ENCODE assay signal across 9 cellular contexts in the genomic region with DNA sequence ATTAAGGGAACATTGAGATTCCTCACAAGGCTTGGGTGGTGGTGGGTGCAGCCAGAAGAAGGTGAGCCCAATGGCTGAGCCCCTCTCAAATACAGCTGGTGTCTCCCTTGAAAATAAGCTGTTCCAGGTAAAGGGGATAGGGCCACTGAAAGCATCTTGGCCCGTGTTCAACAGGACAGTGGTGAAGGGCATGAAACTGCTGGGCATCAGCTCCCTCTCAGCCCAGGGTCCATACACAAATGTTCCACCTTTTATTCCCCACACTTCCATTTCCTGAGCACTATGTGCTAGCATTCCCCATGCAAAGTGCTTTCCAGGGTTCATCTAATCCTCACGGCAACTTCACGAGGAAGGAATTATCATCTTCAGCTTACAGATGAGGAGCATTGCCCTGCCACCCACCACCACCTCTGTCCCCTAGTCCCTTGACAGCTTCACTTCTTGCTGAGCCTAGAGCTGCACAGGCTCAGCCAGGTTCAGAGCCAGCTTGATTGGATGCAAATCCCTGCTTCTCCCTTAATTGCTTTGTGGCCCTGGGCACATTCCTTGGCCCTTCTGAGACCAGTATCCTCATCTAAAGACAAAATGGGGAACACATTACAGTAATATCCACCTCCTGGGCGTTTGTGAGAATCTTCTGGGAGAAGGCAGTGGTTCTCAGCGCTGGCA. TPM values are rescaled to one million over a fixed set of nuclear protein-coding genes. Genes with fewer than 3 reads are reported as not detected.
A peak's percentile ranks its signal among the peaks of the same experiment; 100 is the strongest.
DNase-seq lines count a peak whose midpoint lies in the region; ATAC-seq and TF ChIP-seq lines count a peak whose summit lies in the region.
"Had no signal": no experiment of that assay in that cellular context is flagged by ENCODE, and none has a peak within 500 bp of the region (broad histone marks: within the 10 kb centered on the region; RNA-seq: fewer than 3 reads in every experiment).

No MANE protein-coding gene starts in this region.

- no peak for TF ChIP-seq CTCF in CD14-positive monocyte (IDR thresholded peaks at IDR 0.05)
- no peak for TF ChIP-seq CTCF in colonic mucosa (IDR thresholded peaks at IDR 0.05)

- H3K27me3 Mint-ChIP-seq in CD14-positive monocyte (ENCODE audit: low read depth in 3 of 3), result peaks cover 1 to 2% (median 1%) of the 10 kb centered on the region in 3 donors
- no peaks in the 10 kb centered on the region for H3K27me3 Mint-ChIP-seq in IgD-negative memory B cell

- H3K4me1 ChIP-seq in colonic mucosa, result no peaks in the 10 kb centered on the region
- H3K4me1 ChIP-seq in mucosa of stomach (ENCODE audit: control insufficient read depth, insufficient read depth, low read length), result peaks cover 97% of the 10 kb centered on the region

- H3K36me3 ChIP-seq in colonic mucosa, result peaks cover 19% of the 10 kb centered on the region
- peaks cover 24% of the 10 kb centered on the region for H3K36me3 ChIP-seq in mucosa of stomach (ENCODE audit: control insufficient read depth, insufficient read depth, low read length)

- H3K36me3 Mint-ChIP-seq in CD14-positive monocyte (peaks cover 69 to 72% of the 10 kb centered on the region in 2 donors), IgD-negative memory B cell (peaks cover 9% of the 10 kb centered on the region)

- intact Hi-C loops in CD14-positive monocyte (cut with micrococcal nuclease), result no loop called here
- intact Hi-C loops in colonic mucosa (cut with DNase I), result no loop called here

- H3K9ac ChIP-seq in colonic mucosa (ENCODE audit: low read depth in 2 of 2, low read length in 2 of 2) (no peak overlapping the region), mucosa of stomach (ENCODE audit: low read length) (peak overlapping the region; percentile 43)

- H3K4me1 Mint-ChIP-seq in CD14-positive monocyte, result peaks cover 26% of the 10 kb centered on the region
- H3K4me1 Mint-ChIP-seq in IgD-negative memory B cell, result peaks cover 49 to 55% (median 53%) of the 10 kb centered on the region in 3 donors

- no peaks in the 10 kb centered on the region for H3K27me3 ChIP-seq in colonic mucosa
- H3K27me3 ChIP-seq in mucosa of stomach (ENCODE audit: control insufficient read depth, insufficient read depth, low read length), result no peaks in the 10 kb centered on the region

- no peak overlapping the region for H3K4me3 Mint-ChIP-seq in CD14-positive monocyte
- H3K4me3 Mint-ChIP-seq in IgD-negative memory B cell, result peak overlapping the region in 1 of 4 donors; percentile 30

- H3K9me3 Mint-ChIP-seq in CD14-positive monocyte, result no peaks in the 10 kb centered on the region
- H3K9me3 Mint-ChIP-seq in IgD-negative memory B cell, result no peaks in the 10 kb centered on the region

- DNase-seq in CD14-positive monocyte (ENCODE audit: low spot score) (no peak), colonic mucosa (no peak), NCI-H1417 treated with DMSO at 0.1 percent for 48 hours (lab: John Stamatoyannopoulos, UW) (no peak), ureter (ENCODE audit: low spot score) (no peak), DMS79 (lab: John Stamatoyannopoulos, UW) (no peak)
- DNase-seq: DND-41 had no signal

- H3K4me3 ChIP-seq in colonic mucosa, result no peak overlapping the region
- H3K4me3 ChIP-seq in mucosa of stomach (ENCODE audit: low read length), result no peak overlapping the region

- peak overlapping the region in 6 of 7 donors; percentile 57 to 73 (median 67) for H3K27ac Mint-ChIP-seq in CD14-positive monocyte
- peak overlapping the region; percentile 76 to 87 (median 86) for H3K27ac Mint-ChIP-seq in IgD-negative memory B cell

- H3K9me3 ChIP-seq in colonic mucosa, result no peaks in the 10 kb centered on the region
- H3K9me3 ChIP-seq in mucosa of stomach (ENCODE audit: control insufficient read depth, low read length), result no peaks in the 10 kb centered on the region

- H3K27ac ChIP-seq in colonic mucosa, result peak overlapping the region; percentile 13

- ATAC-seq in GM19023 (IDR thresholded peaks at IDR 0.05; ENCODE audit: unreplicated experiment), result no peak

RNA-seq across cellular contexts. Expression of a gene that starts 9.6 kb away (rescaled TPM):
- polyA plus RNA-seq in CD14-positive monocyte (1,000 to 10,000 TPM in 1 of 2 donors, 100 to 1,000 TPM in 1; 918 to 1,259 TPM), IgD-negative memory B cell (1,399 TPM)
- total RNA-seq in colonic mucosa (100 to 1,000 TPM; 354 to 515 TPM), ureter (322 TPM)

RNA-seq across cellular contexts. Expression of a gene that starts 15.7 kb away (rescaled TPM):
- polyA plus RNA-seq in CD14-positive monocyte (under 1 TPM in 1 of 2 donors, not detected in 1; 0.12 TPM), IgD-negative memory B cell (1.2 TPM)
- total RNA-seq in colonic mucosa (under 1 TPM in 1 of 2 donors, not detected in 1; 0.30 TPM), ureter (1.6 TPM)

RNA-seq across cellular contexts. Expression of a gene that starts 29.7 kb away (rescaled TPM):
- not detected for polyA plus RNA-seq in CD14-positive monocyte
- polyA plus RNA-seq in IgD-negative memory B cell, result 0.08 TPM
- total RNA-seq in colonic mucosa, result 10 to 100 TPM; 14.1 to 41.8 TPM
- 13.8 TPM for total RNA-seq in ureter

RNA-seq across cellular contexts. Expression of a gene that starts 38.3 kb away (rescaled TPM):
- not detected for polyA plus RNA-seq in CD14-positive monocyte
- not detected for polyA plus RNA-seq in IgD-negative memory B cell
- total RNA-seq in colonic mucosa, result not detected
- total RNA-seq in ureter, result not detected

RNA-seq across cellular contexts. Expression of a gene that starts 53.2 kb away (rescaled TPM):
- polyA plus RNA-seq in CD14-positive monocyte, result not detected
- polyA plus RNA-seq in IgD-negative memory B cell, result not detected
- not detected for total RNA-seq in colonic mucosa
- not detected for total RNA-seq in ureter
